In the genomic region with DNA sequence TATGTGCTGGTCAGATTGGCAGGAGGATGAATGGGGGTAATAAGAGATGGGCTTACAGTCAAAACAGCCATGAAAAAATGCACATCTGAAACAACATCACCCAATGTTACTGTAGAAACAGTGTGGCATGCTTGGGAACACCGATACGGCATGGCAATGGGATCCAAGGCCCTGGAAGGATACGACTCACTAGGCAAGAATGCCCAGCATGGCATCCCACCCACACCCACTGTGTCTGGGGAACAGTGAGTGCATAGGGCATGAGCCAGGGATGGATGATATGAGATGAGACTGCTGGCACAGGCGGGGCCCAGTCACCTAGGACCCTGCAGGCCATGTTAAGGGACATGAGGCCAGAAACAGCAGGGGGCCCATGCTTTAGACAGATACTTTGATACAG, we compare ENCODE assay signal across 15 cellular contexts. TPM values are rescaled to one million over a fixed set of nuclear protein-coding genes. Genes with fewer than 3 reads are reported as not detected.
A peak's percentile ranks its signal among the peaks of the same experiment; 100 is the strongest.
DNase-seq lines count a peak whose midpoint lies in the region; ATAC-seq and TF ChIP-seq lines count a peak whose summit lies in the region.
"Had no signal": no experiment of that assay in that cellular context is flagged by ENCODE, and none has a peak within 500 bp of the region (broad histone marks: within the 10 kb centered on the region; RNA-seq: fewer than 3 reads in every experiment).

No MANE protein-coding gene starts in this region.

- no peak overlapping the region for H3K4me3 ChIP-seq in Panc1 (ENCODE audit: low read depth in 2 of 2, low read length in 2 of 2)
- H3K4me3 ChIP-seq in endodermal cell (ENCODE audit: low read length), result no peak overlapping the region
- H3K4me3 ChIP-seq in neutrophil (ENCODE audit: low read depth in 1 of 2, low read length in 1 of 2), result peak overlapping the region in 1 of 2 experiments; percentile 6
- H3K4me3 ChIP-seq in left lung, result no peak overlapping the region

- peaks cover 45% of the 10 kb centered on the region for H3K36me3 Mint-ChIP-seq in endodermal cell (ENCODE audit: low read depth)
- H3K36me3 Mint-ChIP-seq in T-helper 2 cell treated with Interferon-gamma antibody and Interleukin-4, amounts not matched to agents 5 μg/mL and 100 μg/mL, for 36 hours (ENCODE audit: low read depth), result peaks cover 79% of the 10 kb centered on the region
- peaks cover 77% of the 10 kb centered on the region for H3K36me3 Mint-ChIP-seq in T-cell

- H3K9me3 ChIP-seq in Panc1 (ENCODE audit: control insufficient read depth, insufficient read depth, low read depth, low read length) (no peaks in the 10 kb centered on the region), endodermal cell (ENCODE audit: control insufficient read depth, low read length) (no peaks in the 10 kb centered on the region), neutrophil (no peaks in the 10 kb centered on the region), left lung (no peaks in the 10 kb centered on the region)

- H3K36me3 ChIP-seq in Panc1 (ENCODE audit: control insufficient read depth, insufficient read depth, low read length), result peaks cover 29% of the 10 kb centered on the region
- peaks cover 16% of the 10 kb centered on the region for H3K36me3 ChIP-seq in endodermal cell (ENCODE audit: control insufficient read depth, insufficient read depth, low read length)
- peaks cover 100% of the 10 kb centered on the region for H3K36me3 ChIP-seq in neutrophil
- H3K36me3 ChIP-seq in left lung, result peaks cover 0 to 100% of the 10 kb centered on the region in 2 donors

- H3K4me1 Mint-ChIP-seq in endodermal cell (peaks cover 11% of the 10 kb centered on the region), T-cell (peaks cover 17 to 21% (median 17%) of the 10 kb centered on the region in 3 donors)
- H3K4me1 Mint-ChIP-seq in T-helper 2 cell treated with Interferon-gamma antibody and Interleukin-4, amounts not matched to agents 5 μg/mL and 100 μg/mL, for 36 hours (ENCODE audit: low read depth), result peaks cover 12% of the 10 kb centered on the region

- no peak overlapping the region for H3K9ac ChIP-seq in endodermal cell (ENCODE audit: extremely low read depth, low read length, poor library complexity, severe bottlenecking)

- H3K4me1 ChIP-seq in Panc1 (ENCODE audit: control insufficient read depth, insufficient read depth, low read length) (no peaks in the 10 kb centered on the region), endodermal cell (ENCODE audit: control insufficient read depth, insufficient read depth, low read length) (no peaks in the 10 kb centered on the region), neutrophil (ENCODE audit: control insufficient read depth in 1 of 2, insufficient read depth in 1 of 2, low read depth in 1 of 2, low read length in 1 of 2) (peaks cover 29 to 44% of the 10 kb centered on the region in 2 experiments), left lung (peaks cover 0 to 32% of the 10 kb centered on the region in 2 donors)

- DNase-seq in Daoy (ENCODE audit: low read depth) (peak; percentile 57), Panc1 (ENCODE audit: low read depth, low spot score) (no peak), endodermal cell (peak; percentile 45), left lung (no peak), T-cell (no peak)
- DNase-seq in T-helper 2 cell treated with Interferon-gamma antibody and Interleukin-4, amounts not matched to agents 5 μg/mL and 100 μg/mL, for 36 hours (ENCODE audit: low spot score), result no peak
- DNase-seq: aorta; CD4-positive, CD25-positive, alpha-beta regulatory T cell; H9; Kasumi-1; NCI-H2081 treated with DMSO at 0.1 percent for 48 hours had no signal

- no peak overlapping the region for H3K4me3 Mint-ChIP-seq in endodermal cell
- no peak overlapping the region for H3K4me3 Mint-ChIP-seq in T-helper 2 cell treated with Interferon-gamma antibody and Interleukin-4, amounts not matched to agents 5 μg/mL and 100 μg/mL, for 36 hours
- H3K4me3 Mint-ChIP-seq in T-cell, result no peak overlapping the region
- H3K4me3 Mint-ChIP-seq: CD4-positive, CD25-positive, alpha-beta regulatory T cell; H9; nephron had no signal

- WGBS in endodermal cell (ENCODE audit: insufficient coverage in 1 of 2, insufficient read length in 1 of 2), 2 experiments, result 90 to 94% methylated on average over 2 to 4 of the region's 4 CpGs

- H3K27me3 Mint-ChIP-seq in endodermal cell (ENCODE audit: insufficient read depth) (no peaks in the 10 kb centered on the region), T-cell (no peaks in the 10 kb centered on the region)
- no peaks in the 10 kb centered on the region for H3K27me3 Mint-ChIP-seq in T-helper 2 cell treated with Interferon-gamma antibody and Interleukin-4, amounts not matched to agents 5 μg/mL and 100 μg/mL, for 36 hours (ENCODE audit: low read depth)
- H3K27me3 Mint-ChIP-seq: CD4-positive, CD25-positive, alpha-beta regulatory T cell had no signal

- in situ Hi-C loops in Panc1 (cut with HindIII; ENCODE audit: low pct_unique_long_range_greater_than_20kb, low sequenced_read_pairs), result no loop called here

- ATAC-seq in Panc1 (peak; percentile 57; the same call in 1 of the 2 replicates), left lung (no peak), GM21360 (IDR thresholded peaks at IDR 0.05; ENCODE audit: unreplicated experiment) (no peak), T-cell (replicated peaks in 1 of 4) (no peak)

- peaks cover 2% of the 10 kb centered on the region for H3K9me3 Mint-ChIP-seq in endodermal cell
- H3K9me3 Mint-ChIP-seq in T-helper 2 cell treated with Interferon-gamma antibody and Interleukin-4, amounts not matched to agents 5 μg/mL and 100 μg/mL, for 36 hours, result no peaks in the 10 kb centered on the region
- no peaks in the 10 kb centered on the region for H3K9me3 Mint-ChIP-seq in T-cell
- H3K9me3 Mint-ChIP-seq: H9 had no signal

- BruUV-seq in Panc1 (replicated peaks; lab: Mats Ljungman, UMichigan), result no TSS peak

- H3K27me3 ChIP-seq in Panc1 (ENCODE audit: control insufficient read depth, insufficient read depth, low read length) (no peaks in the 10 kb centered on the region), endodermal cell (ENCODE audit: control insufficient read depth, insufficient read depth, low read length, poor library complexity, severe bottlenecking) (no peaks in the 10 kb centered on the region), neutrophil (no peaks in the 10 kb centered on the region), left lung (no peaks in the 10 kb centered on the region)

- POLR2A ChIA-PET in Panc1 (lab: Charles Lee) (interaction anchor here (0.6 kb wide), 2 partner anchors 51 to 63 kb away, joined by 3 to 14 read pairs; no protein-coding TSS in a partner anchor), T-cell (lab: Charles Lee) (no interaction called here)

- CTCF ChIA-PET in Panc1 (lab: Charles Lee), result no interaction called here
- CTCF ChIA-PET in T-cell (lab: Charles Lee), result no interaction called here

- intact Hi-C loops in Panc1 (cut with micrococcal nuclease; ENCODE audit: unreplicated experiment), result no loop called here
- intact Hi-C loops in left lung (cut with DNase I), result no loop called here

- TF ChIP-seq CTCF in Panc1 (IDR thresholded peaks at IDR 0.05), result no peak
- TF ChIP-seq CTCF in endodermal cell (conservative IDR thresholded peaks at IDR 0.05), result no peak
- no peak for TF ChIP-seq CTCF in neutrophil (IDR thresholded peaks at IDR 0.05)
- TF ChIP-seq CTCF in left lung (IDR thresholded peaks at IDR 0.05), result no peak

- H3K27ac Mint-ChIP-seq in endodermal cell, result no peak overlapping the region
- H3K27ac Mint-ChIP-seq in T-helper 2 cell treated with Interferon-gamma antibody and Interleukin-4, amounts not matched to agents 5 μg/mL and 100 μg/mL, for 36 hours, result no peak overlapping the region
- no peak overlapping the region for H3K27ac Mint-ChIP-seq in T-cell
- H3K27ac Mint-ChIP-seq: CD4-positive, CD25-positive, alpha-beta regulatory T cell; nephron had no signal

- H3K27ac ChIP-seq in Panc1 (ENCODE audit: low read length), result no peak overlapping the region
- H3K27ac ChIP-seq in endodermal cell (ENCODE audit: low read depth, low read length), result no peak overlapping the region
- peak overlapping the region; percentile 74 for H3K27ac ChIP-seq in neutrophil
- H3K27ac ChIP-seq in left lung, result peak overlapping the region in 1 of 2 donors; percentile 8
- H3K27ac ChIP-seq: VCaP had no signal

RNA-seq across cellular contexts. Expression of gene TRIM25, which starts 11.5 kb away (rescaled TPM):
- total RNA-seq in Daoy (2014; rRNA removed; shearing (Covaris generic)), result 4.5 and 10.1 TPM in 2 replicates
- total RNA-seq in Panc1 (2021; ENCODE audit: unreplicated experiment), result 73.2 TPM
- polyA plus RNA-seq in Panc1 (2012; ENCODE audit: insufficient read length), result 42.3 TPM
- 10 to 100 TPM; 18.8 to 21.3 TPM for total RNA-seq in endodermal cell
- 8.9 TPM for polyA plus RNA-seq in endodermal cell (2013, experiment 1 of 2)
- 9.3 TPM for polyA plus RNA-seq in endodermal cell (2013, experiment 2 of 2)
- 100 to 1,000 TPM in 1 of 2 donors, 10 to 100 TPM in 1; 71.4 to 127 TPM for total RNA-seq in left lung
- total RNA-seq in T-cell, result 10 to 100 TPM; 41.4 to 59.7 (median 56.1) TPM

RNA-seq across cellular contexts. Expression of gene COIL, which starts 58.5 kb away (rescaled TPM):
- total RNA-seq in Daoy (2014; rRNA removed; shearing (Covaris generic)), result 16.5 and 16.9 TPM in 2 replicates
- total RNA-seq in Panc1 (2021; ENCODE audit: unreplicated experiment) (32.9 TPM), endodermal cell (10 to 100 TPM; 18.2 to 19.2 TPM), left lung (10 to 100 TPM; 10.9 to 12.3 TPM), T-cell (10 to 100 TPM; 14.7 to 19.2 (median 15.7) TPM)
- polyA plus RNA-seq in Panc1 (2012; ENCODE audit: insufficient read length), result 12.3 TPM
- polyA plus RNA-seq in endodermal cell (2013, experiment 1 of 2), result 23.8 TPM
- polyA plus RNA-seq in endodermal cell (2013, experiment 2 of 2), result 25.6 TPM

Comparison
In these comparisons a context has a peak if more than half of its experiments do, and no peak if none do; other contexts are left out.
1. DNase-seq: peak in Daoy (single experiment) and endodermal cell (single experiment); none in Panc1 (single experiment), T-helper 2 cell treated with Interferon-gamma antibody and Interleukin-4, amounts not matched to agents 5 μg/mL and 100 μg/mL, for 36 hours (single experiment), left lung (0 of 2) and T-cell (0 of 34).